13 cellular contexts compared by ENCODE assay signal in genomic region chr1:79005945-79006344, GRCh38. TPM values are rescaled to one million over a fixed set of nuclear protein-coding genes. Genes with fewer than 3 reads are reported as not detected.
DNase-seq lines count a peak whose midpoint lies in the region; ATAC-seq and TF ChIP-seq lines count a peak whose summit lies in the region.
"Had no signal": no experiment of that assay in that cellular context is flagged by ENCODE, and none has a peak within 500 bp of the region (broad histone marks: within the 10 kb centered on the region; RNA-seq: fewer than 3 reads in every experiment).

No MANE protein-coding gene starts in this region.

- H3K79me2 ChIP-seq in GM23338 (replicated peaks; ENCODE audit: insufficient read depth): no peaks in the 10 kb centered on the region
- no peaks in the 10 kb centered on the region for H3K79me2 ChIP-seq in Karpas-422 (ENCODE audit: low read length)

- POLR2A ChIA-PET in HEK293T (lab: Yijun Ruan, JAX): no interaction called here

- no peaks in the 10 kb centered on the region for H3K9me3 ChIP-seq in skeletal muscle satellite cell (replicated peaks; ENCODE audit: low read length)
- H3K9me3 ChIP-seq in Karpas-422 (ENCODE audit: low read length): peaks cover 13% of the 10 kb centered on the region; the same call in 1 of the 2 replicates
- H3K9me3 ChIP-seq: transverse colon had no signal

- peaks cover 2% of the 10 kb centered on the region for H3K27me3 Mint-ChIP-seq in GM23338 (ENCODE audit: insufficient read depth, low read depth, poor library complexity)

- no peaks in the 10 kb centered on the region for H3K9me3 Mint-ChIP-seq in GM23338
- H3K9me3 Mint-ChIP-seq: dendritic cell treated with granulocyte-macrophage colony-stimulating factor and Interleukin-4, amounts not matched to agents 40 ng/mL and 50 ng/mL, for 4 days had no signal

- H3K4me1 ChIP-seq in GM23338 (ENCODE audit: insufficient read depth) (no peaks in the 10 kb centered on the region), skeletal muscle satellite cell (ENCODE audit: control insufficient read depth, insufficient read depth, low read length) (peaks cover 5% of the 10 kb centered on the region), Karpas-422 (ENCODE audit: low read length) (no peaks in the 10 kb centered on the region)
- H3K4me1 ChIP-seq: transverse colon had no signal

- H3K4me3 Mint-ChIP-seq in GM23338: peak overlapping the region; percentile 88
- H3K4me3 Mint-ChIP-seq: activated T-cell treated with anti-CD3 and anti-CD28 coated beads, Interleukin-2, amount 50 U/mL, for 72 hours; dendritic cell treated with granulocyte-macrophage colony-stimulating factor and Interleukin-4, amounts not matched to agents 40 ng/mL and 50 ng/mL, for 4 days had no signal

- peaks cover 13% of the 10 kb centered on the region for H3K4me1 Mint-ChIP-seq in GM23338

- H3F3A ChIP-seq in GM23338 (replicated peaks; ENCODE audit: low read depth): no peaks in the 10 kb centered on the region

- H3K27ac ChIP-seq in GM23338 (ENCODE audit: low read depth): no peak overlapping the region
- H3K27ac ChIP-seq in Karpas-422 (ENCODE audit: low read length): no peak overlapping the region

- H2AFZ ChIP-seq in GM23338: peak overlapping the region; percentile 99
- no peak overlapping the region for H2AFZ ChIP-seq in Karpas-422 (ENCODE audit: low read length)

- DNase-seq in GM23338 (ENCODE audit: low spot score): peak; percentile 2
- DNase-seq in dermis blood vessel endothelial cell: peak; percentile 64
- DNase-seq in kidney tubule cell (ENCODE audit: low spot score): peak; percentile 1
- no peak for DNase-seq in HEK293T (ENCODE audit: extremely low spot score)
- no peak for DNase-seq in Karpas-422
- no peak for DNase-seq in stimulated activated CD4-positive, alpha-beta T cell treated with anti-CD3 and anti-CD28 coated beads, Interleukin-2, amount 100 ng/mL, for 48 hours
- DNase-seq in T-helper 9 cell: no peak
- DNase-seq: activated T-cell treated with anti-CD3 and anti-CD28 coated beads, Interleukin-2, amount 50 U/mL, for 72 hours; MM.1S; stimulated activated CD4-positive, alpha-beta T cell treated with anti-CD3 and anti-CD28 coated beads, Interleukin-4, amount 100 ng/mL, for 4 hours; transverse colon had no signal

- H3K36me3 ChIP-seq in GM23338 (ENCODE audit: insufficient read depth) (no peaks in the 10 kb centered on the region), skeletal muscle satellite cell (ENCODE audit: insufficient read depth, low read length) (no peaks in the 10 kb centered on the region), Karpas-422 (ENCODE audit: insufficient read depth, low read length) (no peaks in the 10 kb centered on the region)
- H3K36me3 ChIP-seq: transverse colon had no signal

- no peak for ATAC-seq in GM23338
- ATAC-seq: activated T-cell treated with anti-CD3 and anti-CD28 coated beads, Interleukin-2, amount 50 U/mL, for 72 hours had no signal

- H3K27me3 ChIP-seq in GM23338 (ENCODE audit: insufficient read depth): no peaks in the 10 kb centered on the region
- H3K27me3 ChIP-seq in skeletal muscle satellite cell (ENCODE audit: control insufficient read depth, insufficient read depth, low read length): no peaks in the 10 kb centered on the region
- H3K27me3 ChIP-seq in Karpas-422 (ENCODE audit: low read length): no peaks in the 10 kb centered on the region

- peak overlapping the region; percentile 83 for H3K9ac ChIP-seq in skeletal muscle satellite cell (ENCODE audit: low read depth, low read length)
- no peak overlapping the region for H3K9ac ChIP-seq in Karpas-422 (ENCODE audit: low read length)

- no peak overlapping the region for H3K27ac Mint-ChIP-seq in GM23338
- H3K27ac Mint-ChIP-seq: activated T-cell treated with anti-CD3 and anti-CD28 coated beads, Interleukin-2, amount 50 U/mL, for 72 hours; dendritic cell treated with granulocyte-macrophage colony-stimulating factor and Interleukin-4, amounts not matched to agents 40 ng/mL and 50 ng/mL, for 4 days had no signal

- H3K36me3 Mint-ChIP-seq in GM23338 (ENCODE audit: low read depth): no peaks in the 10 kb centered on the region

- no peak for TF ChIP-seq CTCF in GM23338 (conservative IDR thresholded peaks at IDR 0.05; ENCODE audit: low read depth in 2 of 2)

- H3K4me3 ChIP-seq in GM23338: peak overlapping the region; percentile 67
- H3K4me3 ChIP-seq in skeletal muscle satellite cell (ENCODE audit: low read length): peak overlapping the region; percentile 80
- H3K4me3 ChIP-seq in Karpas-422 (ENCODE audit: low read length): no peak overlapping the region
- H3K4me3 ChIP-seq: transverse colon had no signal

- CTCF ChIA-PET in HEK293T (lab: Yijun Ruan, JAX): no interaction called here

- H3K4me2 ChIP-seq in GM23338 (peak overlapping the region; percentile 83), skeletal muscle satellite cell (ENCODE audit: low read length) (peak overlapping the region; percentile 85), Karpas-422 (ENCODE audit: low read depth, low read length, poor library complexity, severe bottlenecking) (no peak overlapping the region)

- H4K20me1 ChIP-seq in GM23338 (replicated peaks; ENCODE audit: insufficient read depth) (no peaks in the 10 kb centered on the region), Karpas-422 (ENCODE audit: insufficient read depth, low read depth, low read length) (no peaks in the 10 kb centered on the region)

- H3K9me2 ChIP-seq in GM23338 (ENCODE audit: insufficient read depth) (no peaks in the 10 kb centered on the region), Karpas-422 (replicated peaks; ENCODE audit: insufficient read depth, low read length) (no peaks in the 10 kb centered on the region)

TF ChIP-seq in GM23338, 12 proteins besides CTCF, POLR2A, EP300 and RAD21 (continues in another document):
- TF ChIP-seq, protein P1, sequence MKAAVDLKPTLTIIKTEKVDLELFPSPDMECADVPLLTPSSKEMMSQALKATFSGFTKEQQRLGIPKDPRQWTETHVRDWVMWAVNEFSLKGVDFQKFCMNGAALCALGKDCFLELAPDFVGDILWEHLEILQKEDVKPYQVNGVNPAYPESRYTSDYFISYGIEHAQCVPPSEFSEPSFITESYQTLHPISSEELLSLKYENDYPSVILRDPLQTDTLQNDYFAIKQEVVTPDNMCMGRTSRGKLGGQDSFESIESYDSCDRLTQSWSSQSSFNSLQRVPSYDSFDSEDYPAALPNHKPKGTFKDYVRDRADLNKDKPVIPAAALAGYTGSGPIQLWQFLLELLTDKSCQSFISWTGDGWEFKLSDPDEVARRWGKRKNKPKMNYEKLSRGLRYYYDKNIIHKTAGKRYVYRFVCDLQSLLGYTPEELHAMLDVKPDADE (IDR thresholded peaks at IDR 0.05): no peak
- TF ChIP-seq ZNF114 (CRISPR knock-in tag; IDR thresholded peaks at IDR 0.05) (no peak), ZNF331 (CRISPR knock-in tag; IDR thresholded peaks at IDR 0.05; ENCODE audit: low read depth) (no peak), EZH2 (IDR thresholded peaks at IDR 0.05; ENCODE audit: low read depth, unreplicated experiment) (no peak)

TF ChIP-seq in HEK293T, 16 proteins besides CTCF, POLR2A, EP300 and RAD21:
- TF ChIP-seq LEF1 (IDR thresholded peaks at IDR 0.05; ENCODE audit: borderline replicate concordance) (no peak), TARDBP (IDR thresholded peaks at IDR 0.05) (no peak), ARNT (IDR thresholded peaks at IDR 0.05) (no peak)

RNA-seq across cellular contexts. Expression of gene ADGRL4, which starts 0.6 kb away (rescaled TPM):
- total RNA-seq in GM23338 (2014; rRNA removed; shearing (Covaris generic)): 0.24 and 1.3 TPM in 2 replicates
- polyA plus RNA-seq in GM23338 (2016; fragmentation: Nextera tagmentation; extraction: Ambion mirVana): 0.31 and 0.32 TPM in 2 replicates
- total RNA-seq in dermis blood vessel endothelial cell: 157 and 322 TPM in 2 replicates
- total RNA-seq in skeletal muscle satellite cell (2012; rRNA removed): 67.5 and 81.6 TPM in 2 replicates
- not detected in 2 replicates for total RNA-seq in Karpas-422 (2014; rRNA removed; shearing (Covaris generic); ENCODE audit: low replicate concordance)
- total RNA-seq: activated T-cell treated with anti-CD3 and anti-CD28 coated beads, Interleukin-2, amount 50 U/mL, for 72 hours had no signal

Comparison
In these comparisons a context has a peak if more than half of its experiments do, and no peak if none do; other contexts are left out.
1. DNase-seq: peak in GM23338 (single experiment), dermis blood vessel endothelial cell (single experiment) and kidney tubule cell (single experiment); none in HEK293T (single experiment), Karpas-422 (single experiment), stimulated activated CD4-positive, alpha-beta T cell treated with anti-CD3 and anti-CD28 coated beads, Interleukin-2, amount 100 ng/mL, for 48 hours (0 of 2) and T-helper 9 cell (single experiment).
2. RNA of gene ADGRL4, which starts 0.6 kb away (total RNA-seq): 157 to 322 TPM in dermis blood vessel endothelial cell; 0.24 to 1.3 TPM in GM23338 and not detected in Karpas-422; every median in the first group is over 10 times any median in the second.